ENCODE assay signal across 8 cellular contexts in the genomic region with DNA sequence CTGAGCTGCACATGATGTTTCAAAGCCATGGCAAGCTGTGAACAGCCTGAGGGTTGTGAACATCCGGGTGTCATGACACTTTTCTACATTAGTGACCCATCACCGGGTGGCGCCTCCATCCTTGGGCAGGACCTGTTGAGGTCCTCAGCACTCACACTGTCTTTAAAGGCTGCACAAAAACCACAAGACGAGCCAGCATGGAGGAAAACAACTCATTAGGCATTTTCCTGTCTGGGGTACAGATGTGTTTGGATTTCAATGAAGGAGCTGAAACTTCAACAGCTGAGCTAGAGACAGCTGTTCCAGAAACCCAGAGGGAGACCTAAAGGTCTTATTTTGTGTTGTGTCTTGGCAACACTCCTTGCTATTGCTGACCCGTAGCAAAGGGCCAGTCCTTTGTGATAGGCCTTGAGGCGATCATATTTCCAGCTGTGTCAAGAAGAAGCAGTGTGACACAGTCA.
A peak's percentile ranks its signal among the peaks of the same experiment; 100 is the strongest.
DNase-seq lines count a peak whose midpoint lies in the region; FAIRE-seq and TF ChIP-seq lines count a peak whose summit lies in the region.

No MANE protein-coding gene starts in this region.

- no peaks in the 10 kb centered on the region for H3K36me3 ChIP-seq in OCI-LY7 (ENCODE audit: insufficient read depth, low read length)
- no peaks in the 10 kb centered on the region for H3K36me3 ChIP-seq in esophagus muscularis mucosa

- 50% methylated on average over 6 of the region's 6 CpGs for WGBS in esophagus muscularis mucosa

- H3K4me3 Mint-ChIP-seq in glutamatergic neuron (ENCODE audit: unreplicated experiment), result no peak overlapping the region

- BruUV-seq in OCI-LY7 (replicated peaks; lab: Mats Ljungman, UMichigan), result no TSS peak

- no peak for FAIRE-seq in urothelium cell line (lab: Jason Lieb, UNC)

- no peaks in the 10 kb centered on the region for H3K36me3 Mint-ChIP-seq in glutamatergic neuron (ENCODE audit: unreplicated experiment)

- no peak for TF ChIP-seq EP300 in esophagus muscularis mucosa (IDR thresholded peaks at IDR 0.05)

- H3K9me2 ChIP-seq in OCI-LY7 (ENCODE audit: insufficient read depth, low read length), result no peaks in the 10 kb centered on the region

- CTCF ChIA-PET in OCI-LY7 (lab: Charles Lee; ENCODE audit: unreplicated experiment), result no interaction called here

- no peak overlapping the region for H3K4me2 ChIP-seq in OCI-LY7 (ENCODE audit: low read length)

- intact Hi-C loops in OCI-LY7 (cut with micrococcal nuclease; ENCODE audit: unreplicated experiment) (no loop called here), esophagus muscularis mucosa (cut with DNase I) (no loop called here)

- no peaks in the 10 kb centered on the region for H3K27me3 ChIP-seq in esophagus muscularis mucosa

- H3K27ac ChIP-seq in OCI-LY7 (ENCODE audit: low read depth, low read length, poor library complexity, severe bottlenecking) (no peak overlapping the region), esophagus muscularis mucosa (replicated peaks in 1 of 4) (peak overlapping the region in 1 of 4 donors; percentile 9)

- no peaks in the 10 kb centered on the region for H3K27me3 Mint-ChIP-seq in glutamatergic neuron (ENCODE audit: unreplicated experiment)

- H3K79me2 ChIP-seq in OCI-LY7 (ENCODE audit: insufficient read depth, low read depth, low read length), result no peaks in the 10 kb centered on the region

- POLR2A ChIA-PET in OCI-LY7 (lab: Charles Lee), result interaction anchor here (0.8 kb wide), 1 partner anchor 368 kb away, joined by 3 read pairs; no protein-coding TSS in a partner anchor

- no peak for TF ChIP-seq POLR2A in esophagus muscularis mucosa (IDR thresholded peaks at IDR 0.05; ENCODE audit: low read depth)

- TF ChIP-seq CTCF in OCI-LY7 (conservative IDR thresholded peaks at IDR 0.05; ENCODE audit: low read length), result peak; percentile 50
- no peak for TF ChIP-seq CTCF in glutamatergic neuron (IDR thresholded peaks at IDR 0.05; ENCODE audit: partially characterized antibody, unreplicated experiment)
- TF ChIP-seq CTCF in esophagus muscularis mucosa (IDR thresholded peaks at IDR 0.05), result peak in 1 of 3 experiments; percentile 16

- no peak overlapping the region for H2AFZ ChIP-seq in OCI-LY7 (ENCODE audit: low read length)

- H3K4me3 ChIP-seq in OCI-LY7 (ENCODE audit: low read depth, low read length, poor library complexity, severe bottlenecking), result no peak overlapping the region
- H3K4me3 ChIP-seq in esophagus muscularis mucosa, result no peak overlapping the region

- no peaks in the 10 kb centered on the region for H4K20me1 ChIP-seq in OCI-LY7 (ENCODE audit: insufficient read depth, low read length)

- H3K9me3 ChIP-seq in OCI-LY7 (ENCODE audit: low read length), result no peaks in the 10 kb centered on the region
- H3K9me3 ChIP-seq in esophagus muscularis mucosa, result no peaks in the 10 kb centered on the region

- peaks cover 13% of the 10 kb centered on the region for H3K4me1 Mint-ChIP-seq in glutamatergic neuron (ENCODE audit: low read depth, unreplicated experiment)

- peak overlapping the region; percentile 56 for H3K27ac Mint-ChIP-seq in glutamatergic neuron (ENCODE audit: unreplicated experiment)

- no peaks in the 10 kb centered on the region for H3K4me1 ChIP-seq in OCI-LY7 (ENCODE audit: insufficient read depth, low read length, poor library complexity, severe bottlenecking)
- peaks cover 0 to 7% (median 1%) of the 10 kb centered on the region in 4 donors for H3K4me1 ChIP-seq in esophagus muscularis mucosa

- peaks cover 2% of the 10 kb centered on the region for H3K9me3 Mint-ChIP-seq in glutamatergic neuron (ENCODE audit: unreplicated experiment)

- peak; percentile 17 for DNase-seq in stimulated activated CD4-positive, alpha-beta T cell treated with anti-CD3 and anti-CD28 coated beads, Interleukin-15, amount 100 ng/mL, for 24 hours
- DNase-seq in stimulated activated CD4-positive, alpha-beta T cell treated with anti-CD3 and anti-CD28 coated beads, Interleukin-4, amount 100 ng/mL, for 1 hour, result no peak
- DNase-seq in OCI-LY7 (ENCODE audit: low spot score) (peak; percentile 14), glutamatergic neuron (peak; percentile 28), urothelium cell line (ENCODE audit: low spot score) (peak; percentile 4), NCI-H1694 treated with DMSO at 0.1 percent for 48 hours (lab: John Stamatoyannopoulos, UW) (no peak), esophagus muscularis mucosa (ENCODE audit: extremely low spot score) (no peak), SIG-M5 treated with dmso at 0.1 percent for 504 hours (lab: John Stamatoyannopoulos, UW; ENCODE audit: unreplicated experiment) (no peak)

Comparison
In these comparisons a context has a peak if more than half of its experiments do, and no peak if none do; other contexts are left out.
1. DNase-seq: peak in stimulated activated CD4-positive, alpha-beta T cell treated with anti-CD3 and anti-CD28 coated beads, Interleukin-15, amount 100 ng/mL, for 24 hours (single experiment), OCI-LY7 (single experiment), glutamatergic neuron (single experiment) and urothelium cell line (single experiment); none in stimulated activated CD4-positive, alpha-beta T cell treated with anti-CD3 and anti-CD28 coated beads, Interleukin-4, amount 100 ng/mL, for 1 hour (single experiment), NCI-H1694 treated with DMSO at 0.1 percent for 48 hours (single experiment), esophagus muscularis mucosa (single experiment) and SIG-M5 treated with dmso at 0.1 percent for 504 hours (single experiment).